13 cellular contexts compared by ENCODE assay signal in the genomic region with DNA sequence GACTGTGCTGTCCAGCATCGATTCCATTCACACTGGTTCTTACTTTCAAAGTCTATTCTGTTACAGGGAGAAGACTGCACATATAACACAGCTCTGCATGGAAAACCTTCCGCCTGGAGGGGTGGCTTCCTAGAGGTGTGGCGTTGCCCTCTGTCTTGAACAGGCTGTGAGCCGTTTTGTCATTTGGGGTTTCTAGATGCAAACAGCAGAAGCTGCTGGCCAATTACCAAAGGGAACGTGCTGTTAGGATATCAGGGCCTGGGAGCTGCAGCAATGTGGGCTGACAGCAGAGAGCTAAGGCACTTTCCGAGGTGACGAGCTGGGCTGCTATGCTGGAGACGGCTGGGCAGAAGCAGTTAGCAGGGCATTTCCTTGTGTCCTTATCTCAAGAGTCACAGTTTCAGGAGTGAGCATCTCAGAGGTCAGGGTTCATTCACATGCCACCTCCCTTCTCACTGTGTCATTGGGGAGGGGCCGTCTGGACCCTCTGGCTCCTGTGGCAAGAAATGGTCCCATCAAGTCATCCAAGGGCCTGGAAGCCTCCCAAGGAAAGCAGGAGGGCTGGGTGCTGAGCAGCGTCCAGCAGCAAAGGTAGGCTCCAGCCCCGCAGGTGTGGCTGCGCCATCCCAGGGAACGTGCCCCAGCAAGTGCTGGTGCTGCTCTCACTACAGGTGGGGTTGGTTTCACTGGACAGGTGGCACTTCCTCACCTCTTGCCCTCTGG.
"Had no signal": no experiment of that assay in that cellular context is flagged by ENCODE, and none has a peak within 500 bp of the region (broad histone marks: within the 10 kb centered on the region; RNA-seq: fewer than 3 reads in every experiment).

No MANE protein-coding gene starts in this region.

- H3K4me1 ChIP-seq: thyroid gland had no signal

- H3K36me3 Mint-ChIP-seq: activated naive CD4-positive, alpha-beta T cell treated with anti-CD3 and anti-CD28 coated beads, Interleukin-2, amount 10 ng/mL, durations not matched to agents 7 days and 5 days; natural killer cell had no signal

- H3K9me3 Mint-ChIP-seq: activated naive CD4-positive, alpha-beta T cell treated with anti-CD3 and anti-CD28 coated beads, Interleukin-2, amount 10 ng/mL, durations not matched to agents 7 days and 5 days; activated T-helper 1 cell treated with anti-CD3 and anti-CD28 coated beads, Interleukin-12 subunit alpha, Interleukin-12 subunit beta, Interleukin-2, Interleukin-4 antibody, amounts not matched to agents 30 ng/mL and 10 ng/mL and 1 ng/mL, durations not matched to agents 14 hours and 24 hours and 36 hours; central memory CD8-positive, alpha-beta T cell; dendritic cell treated with granulocyte-macrophage colony-stimulating factor and Interleukin-4, amounts not matched to agents 40 ng/mL and 50 ng/mL, for 4 days; natural killer cell; T-helper 1 cell treated with Interleukin-12 subunit alpha and Interleukin-12 subunit beta and Interleukin-4 antibody, amounts not matched to agents 30 μg/mL and 1 μg/mL, for 36 hours had no signal

- H3K27ac Mint-ChIP-seq: activated naive CD4-positive, alpha-beta T cell treated with anti-CD3 and anti-CD28 coated beads, Interleukin-2, amount 10 ng/mL, durations not matched to agents 7 days and 5 days; activated T-helper 1 cell treated with anti-CD3 and anti-CD28 coated beads, Interleukin-12 subunit alpha, Interleukin-12 subunit beta, Interleukin-2, Interleukin-4 antibody, amounts not matched to agents 30 ng/mL and 10 ng/mL and 1 ng/mL, durations not matched to agents 14 hours and 24 hours and 36 hours; dendritic cell treated with granulocyte-macrophage colony-stimulating factor and Interleukin-4, amounts not matched to agents 40 ng/mL and 50 ng/mL, for 4 days; natural killer cell; T-helper 1 cell treated with Interleukin-12 subunit alpha and Interleukin-12 subunit beta and Interleukin-4 antibody, amounts not matched to agents 30 μg/mL and 1 μg/mL, for 36 hours had no signal

- H3K27ac ChIP-seq: thyroid gland had no signal

- H3K27me3 Mint-ChIP-seq: dendritic cell treated with granulocyte-macrophage colony-stimulating factor and Interleukin-4, amounts not matched to agents 40 ng/mL and 50 ng/mL, for 4 days had no signal

- H3K4me3 ChIP-seq: thyroid gland had no signal

- ATAC-seq: natural killer cell had no signal

- H3K27me3 ChIP-seq: thyroid gland had no signal

- H3K9me3 ChIP-seq: thyroid gland had no signal

- H3K4me3 Mint-ChIP-seq: activated naive CD4-positive, alpha-beta T cell treated with anti-CD3 and anti-CD28 coated beads, Interleukin-2, amount 10 ng/mL, durations not matched to agents 7 days and 5 days; activated T-helper 1 cell treated with anti-CD3 and anti-CD28 coated beads, Interleukin-12 subunit alpha, Interleukin-12 subunit beta, Interleukin-2, Interleukin-4 antibody, amounts not matched to agents 30 ng/mL and 10 ng/mL and 1 ng/mL, durations not matched to agents 14 hours and 24 hours and 36 hours; central memory CD8-positive, alpha-beta T cell; dendritic cell treated with granulocyte-macrophage colony-stimulating factor and Interleukin-4, amounts not matched to agents 40 ng/mL and 50 ng/mL, for 4 days; natural killer cell; T-helper 1 cell treated with Interleukin-12 subunit alpha and Interleukin-12 subunit beta and Interleukin-4 antibody, amounts not matched to agents 30 μg/mL and 1 μg/mL, for 36 hours had no signal

- H3K36me3 ChIP-seq: thyroid gland had no signal

- H3K4me1 Mint-ChIP-seq: activated naive CD4-positive, alpha-beta T cell treated with anti-CD3 and anti-CD28 coated beads, Interleukin-2, amount 10 ng/mL, durations not matched to agents 7 days and 5 days; central memory CD8-positive, alpha-beta T cell; natural killer cell had no signal

- DNase-seq: activated CD4-positive, alpha-beta T cell treated with anti-CD3 and anti-CD28 coated beads, Interleukin-2, amount 50 U/mL, for 4 hours; activated naive CD4-positive, alpha-beta T cell treated with anti-CD3 and anti-CD28 coated beads, Interleukin-2, amount 10 ng/mL, durations not matched to agents 7 days and 5 days; erythroblast; hypothalamus; mammary epithelial cell; natural killer cell; occipital lobe; SHP77 treated with DMSO at 0.1 percent for 48 hours; thyroid gland had no signal
